In genomic region chr3:147906275-147906674, GRCh38 we compare ENCODE assay signal across 29 cellular contexts.
DNase-seq lines count a peak whose midpoint lies in the region; ATAC-seq and TF ChIP-seq lines count a peak whose summit lies in the region.
"Had no signal": no experiment of that assay in that cellular context is flagged by ENCODE, and none has a peak within 500 bp of the region (broad histone marks: within the 10 kb centered on the region; RNA-seq: fewer than 3 reads in every experiment).

No MANE protein-coding gene starts in this region.

- CTCF ChIA-PET in mammary epithelial cell (lab: Charles Lee; ENCODE audit: low non-redundant PET) = no interaction called here

- H3K27ac ChIP-seq in mammary epithelial cell (ENCODE audit: insufficient read depth, low read depth, low read length) (no peak overlapping the region), right atrium auricular region (no peak overlapping the region)
- H3K27ac ChIP-seq: C4-2B, esophagus muscularis mucosa, HL-60, psoas muscle, SJCRH30, testis, uterus had no signal

- H3K9ac ChIP-seq in mammary epithelial cell (ENCODE audit: insufficient read depth, low read length) = no peak overlapping the region

- ATAC-seq in HG02759 (IDR thresholded peaks at IDR 0.05; ENCODE audit: unreplicated experiment) = peak; percentile 63
- ATAC-seq: naive thymus-derived CD4-positive, alpha-beta T cell; psoas muscle had no signal

- H3K79me2 ChIP-seq in mammary epithelial cell (ENCODE audit: insufficient read depth, low read length) = no peaks in the 10 kb centered on the region

- intact Hi-C loops in mammary epithelial cell (cut with micrococcal nuclease) = loop anchor here (10.0 kb wide), 1 partner anchor 59 kb away; no protein-coding TSS in a partner anchor

- H3K4me1 ChIP-seq in mammary epithelial cell (ENCODE audit: insufficient read depth, low read length) (no peaks in the 10 kb centered on the region), right atrium auricular region (no peaks in the 10 kb centered on the region)
- H3K4me1 ChIP-seq: esophagus muscularis mucosa, psoas muscle, testis, uterus had no signal

- H3K4me2 ChIP-seq in mammary epithelial cell (ENCODE audit: insufficient read depth, low read depth, low read length) = no peak overlapping the region

- no peaks in the 10 kb centered on the region for H4K20me1 ChIP-seq in mammary epithelial cell (ENCODE audit: insufficient read depth, low read length)

- WGBS in mammary epithelial cell (ENCODE audit: low coverage, missing lambda C conversion rate) = 23% methylated on average over 2 of the region's 2 CpGs

- no peak overlapping the region for H3K4me3 ChIP-seq in GM12865 (ENCODE audit: low read depth, low read length)
- no peak overlapping the region for H3K4me3 ChIP-seq in mammary epithelial cell (replicated peaks in 1 of 3; ENCODE audit: insufficient read depth in 1 of 3, low read depth in 2 of 3, low read length in 3 of 3)
- no peak overlapping the region for H3K4me3 ChIP-seq in right atrium auricular region
- H3K4me3 ChIP-seq: esophagus muscularis mucosa, psoas muscle, SJCRH30, testis, uterus had no signal

- in situ Hi-C loops in mammary epithelial cell (cut with MboI; ENCODE audit: low sequenced_read_pairs in 2 of 2) = no loop called here

- no peaks in the 10 kb centered on the region for H3K36me3 ChIP-seq in mammary epithelial cell (ENCODE audit: insufficient read depth, low read length)
- H3K36me3 ChIP-seq in right atrium auricular region = no peaks in the 10 kb centered on the region
- H3K36me3 ChIP-seq: esophagus muscularis mucosa, SJCRH30, uterus had no signal

- no peak overlapping the region for H2AFZ ChIP-seq in mammary epithelial cell (ENCODE audit: low read depth, low read length)

- peak; percentile 48 for DNase-seq in GM12865 (ENCODE audit: low read depth)
- peak; percentile 41 for DNase-seq in mammary epithelial cell
- peak; percentile 35 for DNase-seq in iris pigment epithelial cell (ENCODE audit: low read depth)
- no peak for DNase-seq in NCI-H2081 treated with DMSO at 0.1 percent for 48 hours (lab: John Stamatoyannopoulos, UW)
- DNase-seq in anterior cingulate cortex (lab: John Stamatoyannopoulos, UW) = no peak
- no peak for DNase-seq in GF-D8 (lab: John Stamatoyannopoulos, UW)
- DNase-seq in right atrium auricular region (ENCODE audit: low spot score) = no peak
- DNase-seq: activated CD4-positive, alpha-beta memory T cell treated with anti-CD3 and anti-CD28 coated beads for 36 hours; activated CD8-positive, alpha-beta memory T cell treated with anti-CD3 and anti-CD28 coated beads, Interleukin-2, amount 50 U/mL, for 4 hours; activated naive CD4-positive, alpha-beta T cell treated with anti-CD3 and anti-CD28 coated beads, Interleukin-2, amount 10 ng/mL, durations not matched to agents 7 days and 5 days; amniotic stem cell; endodermal cell; H9; islet precursor cell; midbrain; naive thymus-derived CD4-positive, alpha-beta T cell; NCI-H1092; NCI-H187; NCI-H524 treated with DMSO at 0.1 percent for 48 hours; psoas muscle; SJCRH30; stimulated activated naive CD4-positive, alpha-beta T cell treated with Interleukin-2 at 50 U/mL for 16 hours; T-helper 1 cell; testis; uterus had no signal

- H3K9me3 ChIP-seq in mammary epithelial cell (replicated peaks; ENCODE audit: insufficient read depth, low read length) = no peaks in the 10 kb centered on the region
- no peaks in the 10 kb centered on the region for H3K9me3 ChIP-seq in right atrium auricular region
- H3K9me3 ChIP-seq: psoas muscle, testis, uterus had no signal

- BruUV-seq in mammary epithelial cell (replicated peaks; lab: Mats Ljungman, UMichigan) = no TSS peak

- H3K27me3 ChIP-seq in mammary epithelial cell (ENCODE audit: insufficient read depth, low read length) = no peaks in the 10 kb centered on the region
- no peaks in the 10 kb centered on the region for H3K27me3 ChIP-seq in right atrium auricular region
- H3K27me3 ChIP-seq: esophagus muscularis mucosa, SJCRH30, testis, uterus had no signal

- no peak for TF ChIP-seq CTCF in GM12865 (IDR thresholded peaks at IDR 0.05; ENCODE audit: insufficient read depth, low read depth, low read length, missing control alignments)
- no peak for TF ChIP-seq CTCF in mammary epithelial cell (conservative IDR thresholded peaks at IDR 0.05 in 1 of 2, IDR thresholded peaks at IDR 0.05 in 1 of 2; ENCODE audit: extremely low read depth in 1 of 2, insufficient read depth in 1 of 2, low read depth in 1 of 2, low read length in 2 of 2)
- no peak for TF ChIP-seq CTCF in right atrium auricular region (IDR thresholded peaks at IDR 0.05)

- dilution Hi-C loops in mammary epithelial cell (cut with HindIII; ENCODE audit: low sequenced_read_pairs) = no loop called here

Comparison
In these comparisons a context has a peak if more than half of its experiments do, and no peak if none do; other contexts are left out.
1. DNase-seq: peak in GM12865 (single experiment), mammary epithelial cell (single experiment) and iris pigment epithelial cell (single experiment); none in NCI-H2081 treated with DMSO at 0.1 percent for 48 hours (single experiment), anterior cingulate cortex (0 of 58), GF-D8 (single experiment) and right atrium auricular region (single experiment).